Comparison of ENCODE assay signal across 23 cellular contexts in the genomic region with DNA sequence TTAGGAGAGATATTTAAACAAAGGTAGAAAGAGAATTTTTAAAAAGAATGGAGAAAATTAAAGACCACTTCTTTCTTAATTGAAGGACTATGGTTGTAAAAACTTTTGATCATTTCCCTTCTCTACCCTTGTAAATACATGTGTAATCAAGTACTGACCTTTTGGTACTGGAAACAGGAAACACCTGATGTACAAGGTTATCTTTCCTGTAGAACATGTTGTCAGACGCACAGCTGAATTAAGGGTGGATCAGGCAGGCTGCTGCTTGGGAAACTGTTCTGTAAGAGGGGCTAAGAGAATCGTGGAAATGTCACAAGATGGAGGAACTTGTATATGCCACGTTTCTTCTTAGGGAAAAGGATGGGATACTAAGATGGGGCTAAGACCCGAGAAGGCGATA.
"Had no signal": no experiment of that assay in that cellular context is flagged by ENCODE, and none has a peak within 500 bp of the region (broad histone marks: within the 10 kb centered on the region; RNA-seq: fewer than 3 reads in every experiment).

No MANE protein-coding gene starts in this region.

- ATAC-seq: activated CD4-positive, alpha-beta T cell treated with anti-CD3 and anti-CD28 coated beads for 36 hours; activated T-helper 17 cell treated with anti-CD3 and anti-CD28 coated beads, Interleukin-2, amount 50 U/mL, for 72 hours; left lobe of liver; naive thymus-derived CD8-positive, alpha-beta T cell; right cardiac atrium; stimulated activated naive CD8-positive, alpha-beta T cell treated with anti-CD3 and anti-CD28 coated beads, Interleukin-15, Interleukin-2, amounts not matched to agents 100 U/mL and 50 U/mL, for 24 hours; WTC11 had no signal

- DNase-seq: activated CD4-positive, alpha-beta T cell treated with anti-CD3 and anti-CD28 coated beads for 36 hours; activated CD4-positive, alpha-beta T cell treated with anti-CD3 and anti-CD28 coated beads, Interleukin-2, amount 50 U/mL, for 4 hours; activated CD8-positive, alpha-beta memory T cell treated with anti-CD3 and anti-CD28 coated beads for 24 hours; activated CD8-positive, alpha-beta memory T cell treated with anti-CD3 and anti-CD28 coated beads, Interleukin-2, amount 50 U/mL, for 4 hours; activated naive CD4-positive, alpha-beta T cell; activated T-cell treated with anti-CD3 and anti-CD28 coated beads, Interleukin-2, amount 50 U/mL, for 24 hours; adrenal gland; endodermal cell; foreskin fibroblast; naive thymus-derived CD8-positive, alpha-beta T cell; right cardiac atrium; stimulated activated CD4-positive, alpha-beta T cell treated with anti-CD3 and anti-CD28 coated beads, Interleukin-4, amount 100 ng/mL, for 24 hours; stimulated activated naive CD8-positive, alpha-beta T cell treated with anti-CD3 and anti-CD28 coated beads, Interleukin-15, Interleukin-2, amounts not matched to agents 100 U/mL and 50 U/mL, for 24 hours; substantia nigra; T-helper 9 cell; thyroid gland had no signal

- H3K27me3 Mint-ChIP-seq: activated CD4-positive, alpha-beta T cell treated with anti-CD3 and anti-CD28 coated beads for 36 hours; activated naive CD8-positive, alpha-beta T cell; activated T-cell treated with anti-CD3 and anti-CD28 coated beads, Interleukin-2, amount 50 U/mL, for 24 hours; activated T-helper 17 cell treated with anti-CD3 and anti-CD28 coated beads, Interleukin-2, amount 50 U/mL, for 72 hours; central memory CD8-positive, alpha-beta T cell had no signal

- H3K4me3 Mint-ChIP-seq: activated CD4-positive, alpha-beta T cell treated with anti-CD3 and anti-CD28 coated beads for 36 hours; activated naive CD8-positive, alpha-beta T cell; activated T-cell treated with anti-CD3 and anti-CD28 coated beads, Interleukin-2, amount 50 U/mL, for 24 hours; activated T-helper 17 cell treated with anti-CD3 and anti-CD28 coated beads, Interleukin-2, amount 50 U/mL, for 72 hours; central memory CD8-positive, alpha-beta T cell; endodermal cell; mesothelial cell of epicardium; WTC11 had no signal

- H3K4me1 Mint-ChIP-seq: activated CD4-positive, alpha-beta T cell treated with anti-CD3 and anti-CD28 coated beads for 36 hours; activated T-helper 17 cell treated with anti-CD3 and anti-CD28 coated beads, Interleukin-2, amount 50 U/mL, for 72 hours; central memory CD8-positive, alpha-beta T cell; naive thymus-derived CD8-positive, alpha-beta T cell had no signal

- H3K27ac Mint-ChIP-seq: activated CD4-positive, alpha-beta T cell treated with anti-CD3 and anti-CD28 coated beads for 36 hours; activated naive CD8-positive, alpha-beta T cell; activated T-cell treated with anti-CD3 and anti-CD28 coated beads, Interleukin-2, amount 50 U/mL, for 24 hours; activated T-helper 17 cell treated with anti-CD3 and anti-CD28 coated beads, Interleukin-2, amount 50 U/mL, for 72 hours; endodermal cell; mesothelial cell of epicardium; naive thymus-derived CD8-positive, alpha-beta T cell; WTC11 had no signal

- H3K27ac ChIP-seq: adrenal gland, thyroid gland had no signal

- H3K27me3 ChIP-seq: adrenal gland, thyroid gland had no signal

- H3K4me3 ChIP-seq: adrenal gland, lung, thyroid gland had no signal

- H3K9me3 Mint-ChIP-seq: activated T-helper 17 cell treated with anti-CD3 and anti-CD28 coated beads, Interleukin-2, amount 50 U/mL, for 72 hours; endodermal cell; mesothelial cell of epicardium; naive thymus-derived CD8-positive, alpha-beta T cell had no signal
